Comparison of ENCODE assay signal across 17 cellular contexts in the genomic region with DNA sequence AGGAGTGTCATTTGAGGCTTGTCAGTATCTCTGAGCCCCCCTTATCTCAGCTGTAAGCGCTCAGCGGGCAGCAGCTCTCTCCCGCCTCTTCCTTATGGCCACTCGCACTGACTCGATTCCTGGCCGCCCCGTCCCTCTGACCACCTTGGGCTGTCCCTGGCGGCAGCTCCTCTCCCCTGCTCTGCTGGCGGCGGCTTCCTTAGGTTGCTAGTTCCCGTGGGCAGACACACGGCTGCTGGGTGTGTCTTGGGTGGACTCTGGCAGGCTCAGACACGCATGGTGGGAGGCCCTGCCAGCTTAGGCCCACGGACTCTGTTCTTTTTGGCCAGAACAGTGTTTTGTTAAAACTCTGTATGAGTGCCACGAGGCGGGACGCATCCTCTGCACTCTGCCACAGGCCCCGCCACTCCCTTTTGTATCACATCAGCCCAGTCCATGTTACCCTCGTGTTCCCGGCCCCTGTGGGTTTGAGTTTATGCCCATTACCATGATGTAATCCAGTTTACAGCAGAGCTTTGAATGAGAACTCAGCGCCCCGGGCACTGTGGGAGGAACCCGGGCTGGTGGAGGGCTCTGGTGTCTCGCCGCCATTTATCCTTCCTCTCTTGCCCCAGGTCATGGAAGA. TPM values are rescaled to one million over a fixed set of nuclear protein-coding genes. Genes with fewer than 3 reads are reported as not detected.
DNase-seq lines count a peak whose midpoint lies in the region; ATAC-seq, FAIRE-seq and TF ChIP-seq lines count a peak whose summit lies in the region.
"Had no signal": no experiment of that assay in that cellular context is flagged by ENCODE, and none has a peak within 500 bp of the region (broad histone marks: within the 10 kb centered on the region; RNA-seq: fewer than 3 reads in every experiment).

No MANE protein-coding gene starts in this region.

- no peaks in the 10 kb centered on the region for H3K9me3 ChIP-seq in mammary epithelial cell (replicated peaks; ENCODE audit: insufficient read depth, low read length)
- H3K9me3 ChIP-seq in small intestine (ENCODE audit: control insufficient read depth, low read depth) = no peaks in the 10 kb centered on the region
- H3K9me3 ChIP-seq: thoracic aorta had no signal

- in situ Hi-C loops in mammary epithelial cell (cut with MboI; ENCODE audit: low sequenced_read_pairs in 2 of 2) = no loop called here

- no peak overlapping the region for H3K4me3 Mint-ChIP-seq in stimulated activated naive B cell treated with anti-CD40 and anti-IgM and Interleukin-4, amounts not matched to agents 10 μg/mL and 1 μg/mL and 100 μg/mL, for 72 hours
- no peak overlapping the region for H3K4me3 Mint-ChIP-seq in endothelial cell (ENCODE audit: unreplicated experiment)
- H3K4me3 Mint-ChIP-seq: activated CD8-positive, alpha-beta memory T cell treated with anti-CD3 and anti-CD28 coated beads, Interleukin-2, amount 10 ng/mL, durations not matched to agents 7 days and 5 days; immature natural killer cell had no signal

- CTCF ChIA-PET in mammary epithelial cell (lab: Charles Lee; ENCODE audit: low non-redundant PET) = no interaction called here

- intact Hi-C loops in mammary epithelial cell (cut with micrococcal nuclease) (no loop called here), left ventricle myocardium superior (cut with micrococcal nuclease) (no loop called here)

- dilution Hi-C loops in mammary epithelial cell (cut with HindIII; ENCODE audit: low sequenced_read_pairs) = no loop called here

- BruUV-seq in mammary epithelial cell (replicated peaks; lab: Mats Ljungman, UMichigan) = no TSS peak

- WGBS in mammary epithelial cell (ENCODE audit: low coverage, missing lambda C conversion rate) = 32% methylated on average over 21 of the region's 25 CpGs
- 86 to 89% (median 88%) methylated on average over 25 of the region's 25 CpGs for WGBS in small intestine, 3 donors

- H3K27ac Mint-ChIP-seq in stimulated activated naive B cell treated with anti-CD40 and anti-IgM and Interleukin-4, amounts not matched to agents 10 μg/mL and 1 μg/mL and 100 μg/mL, for 72 hours = peak overlapping the region; percentile 47
- H3K27ac Mint-ChIP-seq in endothelial cell (ENCODE audit: unreplicated experiment) = no peak overlapping the region
- H3K27ac Mint-ChIP-seq: activated CD8-positive, alpha-beta memory T cell treated with anti-CD3 and anti-CD28 coated beads, Interleukin-2, amount 10 ng/mL, durations not matched to agents 7 days and 5 days had no signal

- no peaks in the 10 kb centered on the region for H3K9me3 Mint-ChIP-seq in stimulated activated naive B cell treated with anti-CD40 and anti-IgM and Interleukin-4, amounts not matched to agents 10 μg/mL and 1 μg/mL and 100 μg/mL, for 72 hours
- H3K9me3 Mint-ChIP-seq in endothelial cell (ENCODE audit: unreplicated experiment) = no peaks in the 10 kb centered on the region
- H3K9me3 Mint-ChIP-seq: immature natural killer cell had no signal

- H3K36me3 ChIP-seq in H7 (replicated peaks; ENCODE audit: control insufficient read depth, insufficient read depth, low read length) (peaks cover 2% of the 10 kb centered on the region), mammary epithelial cell (ENCODE audit: insufficient read depth, low read length) (no peaks in the 10 kb centered on the region), small intestine (ENCODE audit: control insufficient read depth in 2 of 2, insufficient read depth in 2 of 2, low read length in 2 of 2) (peaks cover 0 to 2% of the 10 kb centered on the region in 2 donors)
- H3K36me3 ChIP-seq: WERI-Rb-1 had no signal

- DNase-seq in H7 (peak; percentile 52), mammary epithelial cell (no peak), left ventricle myocardium superior (peak; percentile 71), endothelial cell (ENCODE audit: low spot score) (no peak), kidney tubule cell (ENCODE audit: low spot score) (no peak), small intestine (no peak), nucleus accumbens (lab: John Stamatoyannopoulos, UW) (no peak)
- no peak for DNase-seq in stimulated activated naive B cell treated with anti-CD40 and anti-IgM and Interleukin-4, amounts not matched to agents 10 μg/mL and 1 μg/mL and 100 μg/mL, for 72 hours
- DNase-seq: activated naive CD4-positive, alpha-beta T cell; immature natural killer cell; NCI-H1930; NCI-H526; OCI-M1; WERI-Rb-1 had no signal

- no peak overlapping the region for H3K4me2 ChIP-seq in mammary epithelial cell (ENCODE audit: insufficient read depth, low read depth, low read length)

- H3K27ac ChIP-seq in mammary epithelial cell (ENCODE audit: insufficient read depth, low read depth, low read length) = no peak overlapping the region
- H3K27ac ChIP-seq in small intestine (ENCODE audit: low read depth in 1 of 2, low read length in 1 of 2) = no peak overlapping the region
- H3K27ac ChIP-seq: thoracic aorta, WERI-Rb-1 had no signal

- H3K4me1 ChIP-seq in mammary epithelial cell (ENCODE audit: insufficient read depth, low read length) (peaks cover 7% of the 10 kb centered on the region), small intestine (ENCODE audit: control insufficient read depth in 2 of 2, insufficient read depth in 1 of 2, low read depth in 1 of 2, low read length in 1 of 2) (peaks cover 5 to 7% of the 10 kb centered on the region in 2 donors)

- H2AFZ ChIP-seq in mammary epithelial cell (ENCODE audit: low read depth, low read length) = peak overlapping the region; percentile 31

- TF ChIP-seq CTCF in mammary epithelial cell (conservative IDR thresholded peaks at IDR 0.05 in 1 of 2, IDR thresholded peaks at IDR 0.05 in 1 of 2; ENCODE audit: extremely low read depth in 1 of 2, insufficient read depth in 1 of 2, low read depth in 1 of 2, low read length in 2 of 2) (no peak), endothelial cell (IDR thresholded peaks at IDR 0.05; ENCODE audit: unreplicated experiment) (no peak)

- H3K27me3 ChIP-seq in H7 (ENCODE audit: control insufficient read depth, insufficient read depth, low read length) = no peaks in the 10 kb centered on the region
- H3K27me3 ChIP-seq in mammary epithelial cell (ENCODE audit: insufficient read depth, low read length) = no peaks in the 10 kb centered on the region
- no peaks in the 10 kb centered on the region for H3K27me3 ChIP-seq in small intestine (ENCODE audit: control insufficient read depth in 2 of 2, insufficient read depth in 2 of 2, low read length in 2 of 2)

- H3K4me1 Mint-ChIP-seq in stimulated activated naive B cell treated with anti-CD40 and anti-IgM and Interleukin-4, amounts not matched to agents 10 μg/mL and 1 μg/mL and 100 μg/mL, for 72 hours = peaks cover 18 to 22% of the 10 kb centered on the region in 2 donors
- peaks cover 29% of the 10 kb centered on the region for H3K4me1 Mint-ChIP-seq in endothelial cell (ENCODE audit: unreplicated experiment)

- H4K20me1 ChIP-seq in mammary epithelial cell (ENCODE audit: insufficient read depth, low read length) = no peaks in the 10 kb centered on the region

- no peaks in the 10 kb centered on the region for H3K27me3 Mint-ChIP-seq in stimulated activated naive B cell treated with anti-CD40 and anti-IgM and Interleukin-4, amounts not matched to agents 10 μg/mL and 1 μg/mL and 100 μg/mL, for 72 hours
- peaks cover 6% of the 10 kb centered on the region for H3K27me3 Mint-ChIP-seq in endothelial cell (ENCODE audit: unreplicated experiment)
- H3K27me3 Mint-ChIP-seq: activated CD8-positive, alpha-beta memory T cell treated with anti-CD3 and anti-CD28 coated beads, Interleukin-2, amount 10 ng/mL, durations not matched to agents 7 days and 5 days had no signal

- H3K4me3 ChIP-seq in H7 (ENCODE audit: insufficient read depth, low read depth, low read length) (no peak overlapping the region), mammary epithelial cell (replicated peaks in 1 of 3; ENCODE audit: insufficient read depth in 1 of 3, low read depth in 2 of 3, low read length in 3 of 3) (no peak overlapping the region), small intestine (ENCODE audit: low read depth in 1 of 2, low read length in 2 of 2) (no peak overlapping the region)
- H3K4me3 ChIP-seq: thoracic aorta had no signal

- H3K36me3 Mint-ChIP-seq in stimulated activated naive B cell treated with anti-CD40 and anti-IgM and Interleukin-4, amounts not matched to agents 10 μg/mL and 1 μg/mL and 100 μg/mL, for 72 hours = peaks cover 35% of the 10 kb centered on the region in 2 donors
- peaks cover 20% of the 10 kb centered on the region for H3K36me3 Mint-ChIP-seq in endothelial cell (ENCODE audit: low read depth, unreplicated experiment)

- H3K79me2 ChIP-seq in mammary epithelial cell (ENCODE audit: insufficient read depth, low read length) = no peaks in the 10 kb centered on the region

- H3K9ac ChIP-seq in mammary epithelial cell (ENCODE audit: insufficient read depth, low read length) = no peak overlapping the region

- peak; percentile 50 for ATAC-seq in left ventricle myocardium superior
- no peak for ATAC-seq in stimulated activated naive B cell treated with anti-CD40 and anti-IgM and Interleukin-4, amounts not matched to agents 10 μg/mL and 1 μg/mL and 100 μg/mL, for 72 hours (replicated peaks)
- ATAC-seq: activated CD8-positive, alpha-beta memory T cell treated with anti-CD3 and anti-CD28 coated beads, Interleukin-2, amount 10 ng/mL, durations not matched to agents 7 days and 5 days had no signal

- no peak for FAIRE-seq in small intestine (lab: Jason Lieb, UNC)
- FAIRE-seq: frontal cortex had no signal

RNA-seq across cellular contexts. Expression of a gene that starts 45.9 kb away (rescaled TPM):
- total RNA-seq in H7 (2014; rRNA removed; shearing (Covaris generic)) = 35.8 and 52.5 TPM in 2 replicates
- total RNA-seq in mammary epithelial cell (1 to 10 TPM; 5.5 to 7.1 TPM), left ventricle myocardium superior (438 TPM), endothelial cell (ENCODE audit: unreplicated experiment) (22.7 TPM)
- polyA plus RNA-seq in mammary epithelial cell (8.7 TPM), small intestine (10 to 100 TPM; 35.7 to 52.6 (median 50.4) TPM)
- polyA minus RNA-seq in mammary epithelial cell = 11.7 TPM

Comparison
In these comparisons a context has a peak if more than half of its experiments do, and no peak if none do; other contexts are left out.
1. DNase-seq: peak in H7 (single experiment) and left ventricle myocardium superior (single experiment); none in mammary epithelial cell (single experiment), stimulated activated naive B cell treated with anti-CD40 and anti-IgM and Interleukin-4, amounts not matched to agents 10 μg/mL and 1 μg/mL and 100 μg/mL, for 72 hours (single experiment), endothelial cell (single experiment), kidney tubule cell (single experiment), small intestine (single experiment) and nucleus accumbens (0 of 56).